Comparison of ENCODE assay signal across 6 cellular contexts in the genomic region with DNA sequence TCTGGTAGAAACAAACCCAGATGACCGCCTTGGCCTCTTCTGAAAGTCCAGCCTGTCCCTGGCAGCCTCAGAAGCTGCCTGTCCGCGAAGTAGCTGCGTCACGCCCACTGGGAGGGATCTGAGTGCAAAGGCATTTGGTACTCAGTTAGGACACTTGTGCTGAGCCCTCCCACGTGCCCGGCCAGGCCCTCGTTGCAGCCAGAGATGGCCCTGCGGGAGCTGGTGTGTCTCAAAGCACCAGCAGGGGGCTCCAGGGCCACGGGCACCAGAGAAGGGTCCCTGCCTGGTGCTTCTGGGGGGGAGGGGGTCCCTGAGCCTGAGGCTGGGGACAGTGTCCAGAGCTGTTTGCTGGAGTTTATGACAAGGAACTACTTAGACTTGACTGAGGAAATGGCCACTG. TPM values are rescaled to one million over a fixed set of nuclear protein-coding genes. Genes with fewer than 3 reads are reported as not detected.
A peak's percentile ranks its signal among the peaks of the same experiment; 100 is the strongest.
DNase-seq lines count a peak whose midpoint lies in the region; FAIRE-seq and TF ChIP-seq lines count a peak whose summit lies in the region.

No MANE protein-coding gene starts in this region.

- peak; percentile 49 for DNase-seq in ELR (ENCODE audit: low read depth)
- peak; percentile 29 to 55 for DNase-seq in lung microvascular endothelial cell (ENCODE audit: low read depth in 2 of 2)
- DNase-seq in activated naive CD4-positive, alpha-beta T cell treated with anti-CD3 and anti-CD28 coated beads, Interleukin-2, amount 50 U/mL, for 16 hours: no peak
- no peak for DNase-seq in SW 1271 (lab: John Stamatoyannopoulos, UW)
- DNase-seq in vagina (ENCODE audit: extremely low spot score in 2 of 2): no peak

- no peaks in the 10 kb centered on the region for H3K9me3 ChIP-seq in vagina

- no peak overlapping the region for H3K4me3 ChIP-seq in vagina

- peak; percentile 9 for FAIRE-seq in TTC549 (lab: Jason Lieb, UNC)

- intact Hi-C loops in vagina (cut with DNase I): no loop called here

- no peaks in the 10 kb centered on the region for H3K27me3 ChIP-seq in vagina

- H3K27ac ChIP-seq in vagina: no peak overlapping the region

- peaks cover 0 to 38% of the 10 kb centered on the region in 2 donors for H3K36me3 ChIP-seq in vagina

- peaks cover 53% of the 10 kb centered on the region for H3K4me1 ChIP-seq in vagina

- no peak for TF ChIP-seq CTCF in vagina (IDR thresholded peaks at IDR 0.05)

- TF ChIP-seq POLR2A in vagina (IDR thresholded peaks at IDR 0.05): no peak

RNA-seq across cellular contexts. Expression of a gene that starts 5.8 kb away (rescaled TPM):
- total RNA-seq in lung microvascular endothelial cell (14.1 and 14.4 TPM in 2 replicates), vagina (39.0 TPM)

RNA-seq across cellular contexts. Expression of a gene that starts 20.9 kb away (rescaled TPM):
- total RNA-seq in lung microvascular endothelial cell: 11.3 and 13.7 TPM in 2 replicates
- total RNA-seq in vagina: 40.3 TPM

RNA-seq across cellular contexts. Expression of a gene that starts 36.1 kb away (rescaled TPM):
- total RNA-seq in lung microvascular endothelial cell: 0.40 and 0.44 TPM in 2 replicates
- total RNA-seq in vagina: 4.2 TPM

RNA-seq across cellular contexts. Expression of a gene that starts 38.2 kb away (rescaled TPM):
- 11.8 and 21.2 TPM in 2 replicates for total RNA-seq in lung microvascular endothelial cell
- 45.4 TPM for total RNA-seq in vagina

RNA-seq across cellular contexts. Expression of a gene that starts 44.5 kb away (rescaled TPM):
- total RNA-seq in lung microvascular endothelial cell (9.4 and 11.3 TPM in 2 replicates), vagina (29.2 TPM)

Comparison
In these comparisons a context has a peak if more than half of its experiments do, and no peak if none do; other contexts are left out.
1. DNase-seq: peak in ELR (single experiment) and lung microvascular endothelial cell (2 of 2); none in activated naive CD4-positive, alpha-beta T cell treated with anti-CD3 and anti-CD28 coated beads, Interleukin-2, amount 50 U/mL, for 16 hours (single experiment), SW 1271 (0 of 2) and vagina (0 of 2).